ENCODE assay signal across 9 cellular contexts in genomic region chr3:105385868-105386508, GRCh38. TPM values are rescaled to one million over a fixed set of nuclear protein-coding genes. Genes with fewer than 3 reads are reported as not detected.
DNase-seq lines count a peak whose midpoint lies in the region; ATAC-seq and TF ChIP-seq lines count a peak whose summit lies in the region.
"Had no signal": no experiment of that assay in that cellular context is flagged by ENCODE, and none has a peak within 500 bp of the region (broad histone marks: within the 10 kb centered on the region; RNA-seq: fewer than 3 reads in every experiment).

No MANE protein-coding gene starts in this region.

- peak; percentile 76 for ATAC-seq in HG02973 (IDR thresholded peaks at IDR 0.05; ENCODE audit: unreplicated experiment)
- ATAC-seq in upper lobe of right lung = peak; percentile 64

- H2BK15ac ChIP-seq in mesenchymal stem cell (ENCODE audit: low read depth, poor library complexity, severe bottlenecking) = no peak overlapping the region

- no peak overlapping the region for H3K4ac ChIP-seq in mesenchymal stem cell (ENCODE audit: low read depth in 1 of 2, low read length in 2 of 2)

- DNase-seq in SKM-1 treated with dmso at 0.1 percent for 144 hours (lab: John Stamatoyannopoulos, UW; ENCODE audit: unreplicated experiment) (peak; percentile 71), SKM-1 (lab: John Stamatoyannopoulos, UW; ENCODE audit: unreplicated experiment) (no peak), NCI-H1930 (lab: John Stamatoyannopoulos, UW) (peak; percentile 52 to 54), upper lobe of right lung (no peak), retina (no peak), mesenchymal stem cell (no peak), iPS-NIHi7 (ENCODE audit: extremely low spot score) (no peak)
- DNase-seq: T1000 had no signal

- H2AK5ac ChIP-seq in mesenchymal stem cell (ENCODE audit: low read length, severe bottlenecking) = no peak overlapping the region

- no peak for TF ChIP-seq CTCF in upper lobe of right lung (IDR thresholded peaks at IDR 0.05)

- no peak overlapping the region for H3K18ac ChIP-seq in mesenchymal stem cell (ENCODE audit: low read depth in 1 of 2, low read length in 2 of 2)

- no peak overlapping the region for H3K23ac ChIP-seq in mesenchymal stem cell (ENCODE audit: low read length in 2 of 2)

- no peak overlapping the region for H4K8ac ChIP-seq in mesenchymal stem cell (ENCODE audit: low read length)

- no peak overlapping the region for H2BK5ac ChIP-seq in mesenchymal stem cell (ENCODE audit: low read depth, low read length, poor library complexity, severe bottlenecking)

- H3K4me1 ChIP-seq in upper lobe of right lung (peaks cover 6% of the 10 kb centered on the region), mesenchymal stem cell (ENCODE audit: control insufficient read depth, insufficient read depth, low read depth, low read length) (no peaks in the 10 kb centered on the region)

- H3K27ac ChIP-seq in upper lobe of right lung (no peak overlapping the region), mesenchymal stem cell (ENCODE audit: low read length, poor library complexity, severe bottlenecking) (no peak overlapping the region)

- H2BK12ac ChIP-seq in mesenchymal stem cell (ENCODE audit: low read length in 2 of 2) = no peak overlapping the region

- H3K79me1 ChIP-seq in mesenchymal stem cell (replicated peaks; ENCODE audit: low read length, poor library complexity, severe bottlenecking) = no peaks in the 10 kb centered on the region

- H2AFZ ChIP-seq in mesenchymal stem cell (ENCODE audit: low read depth, low read length) = no peak overlapping the region

- H3K36me3 ChIP-seq in upper lobe of right lung = no peaks in the 10 kb centered on the region
- H3K36me3 ChIP-seq in mesenchymal stem cell (ENCODE audit: control insufficient read depth in 1 of 2, insufficient read depth in 2 of 2, low read depth in 1 of 2, low read length in 2 of 2) = no peaks in the 10 kb centered on the region

- no peak overlapping the region for H3K14ac ChIP-seq in mesenchymal stem cell (ENCODE audit: low read length in 2 of 2)

- H3K27me3 ChIP-seq in upper lobe of right lung = no peaks in the 10 kb centered on the region
- no peaks in the 10 kb centered on the region for H3K27me3 ChIP-seq in mesenchymal stem cell (ENCODE audit: control insufficient read depth in 1 of 2, insufficient read depth in 1 of 2, low read length in 2 of 2)

- H3K4me3 ChIP-seq in upper lobe of right lung = no peak overlapping the region
- H3K4me3 ChIP-seq in mesenchymal stem cell (ENCODE audit: insufficient read depth in 1 of 2, low read depth in 1 of 2, low read length in 2 of 2) = no peak overlapping the region

- H3K4me2 ChIP-seq in mesenchymal stem cell (ENCODE audit: low read length, poor library complexity, severe bottlenecking) = no peak overlapping the region

- intact Hi-C loops in upper lobe of right lung (cut with DNase I) = no loop called here

- no peaks in the 10 kb centered on the region for H3K9me3 ChIP-seq in upper lobe of right lung
- H3K9me3 ChIP-seq in mesenchymal stem cell (ENCODE audit: control insufficient read depth, low read length) = peaks cover 8% of the 10 kb centered on the region

- no peak overlapping the region for H4K91ac ChIP-seq in mesenchymal stem cell (ENCODE audit: low read length)

- no peak overlapping the region for H3K9ac ChIP-seq in mesenchymal stem cell (ENCODE audit: low read length)

- no peak overlapping the region for H2BK120ac ChIP-seq in mesenchymal stem cell (ENCODE audit: low read depth, low read length)

RNA-seq across cellular contexts. Expression of gene ALCAM, which starts 19.3 kb away (rescaled TPM):
- 202 TPM for total RNA-seq in upper lobe of right lung
- 164 TPM for polyA plus RNA-seq in mesenchymal stem cell (2013, experiment 1 of 2)
- polyA plus RNA-seq in mesenchymal stem cell (2013, experiment 2 of 2) = 168 TPM

Comparison
In these comparisons a context has a peak if more than half of its experiments do, and no peak if none do; other contexts are left out.
1. DNase-seq: peak in SKM-1 treated with dmso at 0.1 percent for 144 hours (single experiment) and NCI-H1930 (2 of 2); none in SKM-1 (single experiment), upper lobe of right lung (single experiment), retina (single experiment), mesenchymal stem cell (single experiment) and iPS-NIHi7 (single experiment).